In genomic region chr21:43867936-43868335, GRCh38 we compare ENCODE assay signal across 16 cellular contexts. TPM values are rescaled to one million over a fixed set of nuclear protein-coding genes. Genes with fewer than 3 reads are reported as not detected.
A peak's percentile ranks its signal among the peaks of the same experiment; 100 is the strongest.
DNase-seq lines count a peak whose midpoint lies in the region; ATAC-seq and TF ChIP-seq lines count a peak whose summit lies in the region.
"Had no signal": no experiment of that assay in that cellular context is flagged by ENCODE, and none has a peak within 500 bp of the region (broad histone marks: within the 10 kb centered on the region; RNA-seq: fewer than 3 reads in every experiment).

No MANE protein-coding gene starts in this region.

- intact Hi-C loops in right cardiac atrium (cut with DNase I), result loop anchor here in 3 of 4 donors (5.0 to 10.0 kb wide), 3 partner anchors 57 to 67 kb away; no protein-coding TSS in a partner anchor
- intact Hi-C loops in transverse colon (cut with DNase I; ENCODE audit: low total_unique reads), result no loop called here
- intact Hi-C loops in ovary (cut with DNase I), result loop anchor here in 1 of 4 donors (10.0 kb wide), 1 partner anchor 73 kb away; no protein-coding TSS in a partner anchor

- H3K27me3 ChIP-seq in right atrium auricular region, result no peaks in the 10 kb centered on the region
- H3K27me3 ChIP-seq in right cardiac atrium (ENCODE audit: control insufficient read depth, insufficient read depth), result no peaks in the 10 kb centered on the region
- no peaks in the 10 kb centered on the region for H3K27me3 ChIP-seq in transverse colon
- no peaks in the 10 kb centered on the region for H3K27me3 ChIP-seq in ovary

- no peak overlapping the region for H3K4me3 ChIP-seq in right atrium auricular region
- no peak overlapping the region for H3K4me3 ChIP-seq in right cardiac atrium (ENCODE audit: low read length)
- H3K4me3 ChIP-seq in transverse colon, result peak overlapping the region in 1 of 4 donors; percentile 94
- H3K4me3 ChIP-seq in ovary, result no peak overlapping the region
- H3K4me3 ChIP-seq: lung had no signal

- no peak for TF ChIP-seq EP300 in transverse colon (IDR thresholded peaks at IDR 0.05; ENCODE audit: low read depth)
- no peak for TF ChIP-seq EP300 in ovary (IDR thresholded peaks at IDR 0.05)

- WGBS in right cardiac atrium, result 80% methylated on average over 7 of the region's 7 CpGs
- 51 to 60% methylated on average over 3 to 7 of the region's 7 CpGs for WGBS in transverse colon (ENCODE audit: low coverage in 1 of 2), 2 donors
- WGBS in ovary, 3 donors, result 82 to 86% (median 83%) methylated on average over 7 of the region's 7 CpGs

- in situ Hi-C loops in transverse colon (cut with MboI; ENCODE audit: low pct_ligation_motif_present in 1 of 4, low pct_unique_long_range_greater_than_20kb in 1 of 4, low sequenced_read_pairs in 3 of 4), result no loop called here

- no peak for TF ChIP-seq CTCF in right atrium auricular region (IDR thresholded peaks at IDR 0.05)
- TF ChIP-seq CTCF in transverse colon (IDR thresholded peaks at IDR 0.05), result no peak
- no peak for TF ChIP-seq CTCF in ovary (IDR thresholded peaks at IDR 0.05)

- H3K4me1 ChIP-seq in right atrium auricular region (peaks cover 0 to 24% of the 10 kb centered on the region in 2 donors), right cardiac atrium (ENCODE audit: control insufficient read depth, insufficient read depth, low read length) (peaks cover 7% of the 10 kb centered on the region), transverse colon (peaks cover 19 to 40% (median 26%) of the 10 kb centered on the region in 4 donors), ovary (ENCODE audit: insufficient read depth) (peaks cover 9% of the 10 kb centered on the region)

- H3K27me3 Mint-ChIP-seq in activated naive CD8-positive, alpha-beta T cell treated with anti-CD3 and anti-CD28 coated beads for 36 hours, result no peaks in the 10 kb centered on the region
- no peaks in the 10 kb centered on the region for H3K27me3 Mint-ChIP-seq in memory B cell

- DNase-seq in right atrium auricular region (ENCODE audit: low spot score) (no peak), right cardiac atrium (no peak), memory B cell (ENCODE audit: low spot score in 2 of 2) (no peak), transverse colon (no peak), ovary (no peak)
- DNase-seq in activated naive CD8-positive, alpha-beta T cell treated with anti-CD3 and anti-CD28 coated beads for 36 hours, result no peak
- DNase-seq: GDM1, NCI-H1417 treated with DMSO at 0.1 percent for 48 hours, NCI-H526, SHP77 treated with DMSO at 0.1 percent for 48 hours had no signal

- H3K27ac ChIP-seq in right atrium auricular region (peak overlapping the region; percentile 20 to 95), right cardiac atrium (ENCODE audit: low read length) (no peak overlapping the region), transverse colon (peak overlapping the region; percentile 97 to 99 (median 98)), ovary (no peak overlapping the region)

- H3K9me3 ChIP-seq in right atrium auricular region (no peaks in the 10 kb centered on the region), right cardiac atrium (ENCODE audit: control insufficient read depth, low read length) (no peaks in the 10 kb centered on the region), transverse colon (no peaks in the 10 kb centered on the region), ovary (no peaks in the 10 kb centered on the region)

- peaks cover 1% of the 10 kb centered on the region for H3K9me3 Mint-ChIP-seq in activated naive CD8-positive, alpha-beta T cell treated with anti-CD3 and anti-CD28 coated beads for 36 hours
- no peaks in the 10 kb centered on the region for H3K9me3 Mint-ChIP-seq in memory B cell
- H3K9me3 Mint-ChIP-seq: activated naive CD4-positive, alpha-beta T cell treated with anti-CD3 and anti-CD28 coated beads, Interleukin-2, amount 50 U/mL, for 72 hours; dendritic cell treated with granulocyte-macrophage colony-stimulating factor and Interleukin-4, amounts not matched to agents 40 ng/mL and 50 ng/mL, for 4 days; WTC11 had no signal

- H3K36me3 ChIP-seq in right atrium auricular region (peaks cover 6% of the 10 kb centered on the region), transverse colon (no peaks in the 10 kb centered on the region), ovary (no peaks in the 10 kb centered on the region)

- H3K4me1 Mint-ChIP-seq in activated naive CD8-positive, alpha-beta T cell treated with anti-CD3 and anti-CD28 coated beads for 36 hours, result peaks cover 51% of the 10 kb centered on the region
- peaks cover 31% of the 10 kb centered on the region for H3K4me1 Mint-ChIP-seq in memory B cell

- TF ChIP-seq POLR2A in transverse colon (IDR thresholded peaks at IDR 0.05) (no peak), ovary (IDR thresholded peaks at IDR 0.05) (no peak)

- no peak overlapping the region for H3K4me3 Mint-ChIP-seq in activated naive CD8-positive, alpha-beta T cell treated with anti-CD3 and anti-CD28 coated beads for 36 hours
- peak overlapping the region; percentile 81 for H3K4me3 Mint-ChIP-seq in memory B cell
- H3K4me3 Mint-ChIP-seq: WTC11 had no signal

- ATAC-seq in right cardiac atrium (no peak), memory B cell (ENCODE audit: low read depth) (no peak), HG02642 (IDR thresholded peaks at IDR 0.05; ENCODE audit: poor library complexity, unreplicated experiment) (no peak), HG03378 (IDR thresholded peaks at IDR 0.05; ENCODE audit: unreplicated experiment) (no peak)
- ATAC-seq: activated naive CD4-positive, alpha-beta T cell treated with anti-CD3 and anti-CD28 coated beads, Interleukin-2, amount 50 U/mL, for 72 hours; WTC11 had no signal

- H3K36me3 Mint-ChIP-seq in activated naive CD8-positive, alpha-beta T cell treated with anti-CD3 and anti-CD28 coated beads for 36 hours, result peaks cover 35% of the 10 kb centered on the region
- H3K36me3 Mint-ChIP-seq in memory B cell, result peaks cover 14% of the 10 kb centered on the region
- H3K36me3 Mint-ChIP-seq: WTC11 had no signal

- H3K27ac Mint-ChIP-seq in activated naive CD8-positive, alpha-beta T cell treated with anti-CD3 and anti-CD28 coated beads for 36 hours, result peak overlapping the region; percentile 85
- peak overlapping the region; percentile 82 for H3K27ac Mint-ChIP-seq in memory B cell
- H3K27ac Mint-ChIP-seq: dendritic cell treated with granulocyte-macrophage colony-stimulating factor and Interleukin-4, amounts not matched to agents 40 ng/mL and 50 ng/mL, for 4 days; WTC11 had no signal

RNA-seq across cellular contexts. Expression of gene AGPAT3, which starts 2.9 kb away (rescaled TPM):
- 10 to 100 TPM; 41.3 to 42.5 TPM for total RNA-seq in right atrium auricular region
- total RNA-seq in right cardiac atrium, result 10 to 100 TPM; 50.6 to 71.1 (median 62.5) TPM
- 32.0 TPM for polyA plus RNA-seq in right cardiac atrium
- total RNA-seq in activated naive CD8-positive, alpha-beta T cell treated with anti-CD3 and anti-CD28 coated beads for 36 hours, result 10 to 100 TPM; 61.2 to 66.0 TPM
- total RNA-seq in transverse colon, result 100 to 1,000 TPM in 1 of 4 donors, 10 to 100 TPM in 3; 59.9 to 116 (median 85.3) TPM
- total RNA-seq in ovary, result 10 to 100 TPM; 14.2 to 42.1 (median 34.5) TPM
- 10 to 100 TPM; 11.6 to 21.8 TPM for polyA plus RNA-seq in ovary

Comparison
In these comparisons a context has a peak if more than half of its experiments do, and no peak if none do; other contexts are left out.
1. H3K27ac ChIP-seq: peak in right atrium auricular region (2 of 2) and transverse colon (4 of 4); none in right cardiac atrium (single experiment) and ovary (0 of 2).